Comparison of ENCODE assay signal across 32 cellular contexts in genomic region chr16:249431-249830, GRCh38. TPM values are rescaled to one million over a fixed set of nuclear protein-coding genes. Genes with fewer than 3 reads are reported as not detected.
"Had no signal": no experiment of that assay in that cellular context is flagged by ENCODE, and none has a peak within 500 bp of the region (broad histone marks: within the 10 kb centered on the region; RNA-seq: fewer than 3 reads in every experiment).

No MANE protein-coding gene starts in this region.

- FAIRE-seq: RCC 7860 had no signal

- H3K9me3 ChIP-seq: ascending aorta had no signal

- ATAC-seq: activated CD8-positive, alpha-beta T cell treated with anti-CD3 and anti-CD28 coated beads for 36 hours; activated T-cell treated with anti-CD3 and anti-CD28 coated beads, Interleukin-2, amount 50 U/mL, for 72 hours; activated T-helper 17 cell treated with anti-CD3 and anti-CD28 coated beads, Interleukin-2, amount 50 U/mL, for 72 hours; Right ventricle myocardium inferior had no signal

- H2AFZ ChIP-seq: PC-9 had no signal

- DNase-seq: activated CD4-positive, alpha-beta T cell treated with anti-CD3 and anti-CD28 coated beads for 1 hour; activated CD4-positive, alpha-beta T cell treated with anti-CD3 and anti-CD28 coated beads, Interleukin-2, amount 10 ng/mL, durations not matched to agents 24 days and 14 days; activated CD4-positive, alpha-beta T cell treated with anti-CD3 and anti-CD28 coated beads, Interleukin-2, amount 50 U/mL, for 4 hours; activated CD4-positive, CD25-positive, alpha-beta regulatory T cell; activated CD8-positive, alpha-beta T cell treated with anti-CD3 and anti-CD28 coated beads for 36 hours; activated gamma-delta T cell; activated naive CD4-positive, alpha-beta T cell treated with Interleukin-2 at 50 U/mL for 16 hours; activated naive CD8-positive, alpha-beta T cell treated with anti-CD3 and anti-CD28 coated beads, Interleukin-2, amount 10 ng/mL, durations not matched to agents 7 days and 5 days; activated T-cell treated with anti-CD3 and anti-CD28 coated beads, Interleukin-2, amount 50 U/mL, for 1 hour; activated T-cell treated with anti-CD3 and anti-CD28 coated beads, Interleukin-2, amount 50 U/mL, for 72 hours; amygdala; NCI-H1105; NCI-H1417 treated with DMSO at 0.1 percent for 48 hours; NCI-H1930; NCI-H2081 treated with DMSO at 0.1 percent for 48 hours; NCI-H345; NCI-H524 treated with DMSO at 0.1 percent for 48 hours; PC-9; SW 1271; T1000; WERI-Rb-1 had no signal

- H3K4me1 ChIP-seq: ascending aorta had no signal

- H3K4me3 ChIP-seq: ascending aorta, cardiac muscle cell, PC-9 had no signal

- H3K27me3 ChIP-seq: ascending aorta, cardiac muscle cell had no signal

- H3K27ac ChIP-seq: ascending aorta, cardiac muscle cell, RWPE1, WERI-Rb-1 had no signal

RNA-seq across cellular contexts. Expression of gene RGS11, which starts 26.3 kb away (rescaled TPM):
- total RNA-seq: activated CD8-positive, alpha-beta T cell treated with anti-CD3 and anti-CD28 coated beads for 36 hours; activated naive CD8-positive, alpha-beta T cell treated with anti-CD3 and anti-CD28 coated beads, Interleukin-2, amount 10 ng/mL, durations not matched to agents 7 days and 5 days; OCI-LY7; PC-9 had no signal

RNA-seq across cellular contexts. Expression of gene ARHGDIG, which starts 31.0 kb away (rescaled TPM):
- total RNA-seq: activated CD4-positive, alpha-beta T cell treated with anti-CD3 and anti-CD28 coated beads, Interleukin-2, amount 10 ng/mL, durations not matched to agents 24 days and 14 days; activated CD8-positive, alpha-beta memory T cell treated with anti-CD3 and anti-CD28 coated beads for 36 hours; activated CD8-positive, alpha-beta T cell treated with anti-CD3 and anti-CD28 coated beads for 36 hours; activated naive CD8-positive, alpha-beta T cell treated with anti-CD3 and anti-CD28 coated beads, Interleukin-2, amount 10 ng/mL, durations not matched to agents 7 days and 5 days; activated T-helper 17 cell treated with anti-CD3 and anti-CD28 coated beads, Interleukin-2, amount 50 U/mL, for 72 hours; ascending aorta; MCF 10A; OCI-LY7; PC-9; T-helper 1 cell treated with Interleukin-12 subunit alpha and Interleukin-12 subunit beta and Interleukin-4 antibody, amounts not matched to agents 30 ng/mL and 1 ng/mL, for 36 hours; T-helper 2 cell treated with Interferon-gamma antibody and Interleukin-4, amounts not matched to agents 100 ng/mL and 5 ng/mL, for 36 hours had no signal

RNA-seq across cellular contexts. Expression of gene PDIA2, which starts 33.5 kb away (rescaled TPM):
- total RNA-seq: activated CD4-positive, alpha-beta T cell treated with anti-CD3 and anti-CD28 coated beads, Interleukin-2, amount 10 ng/mL, durations not matched to agents 24 days and 14 days; activated CD8-positive, alpha-beta memory T cell treated with anti-CD3 and anti-CD28 coated beads for 36 hours; activated CD8-positive, alpha-beta T cell treated with anti-CD3 and anti-CD28 coated beads for 36 hours; activated T-helper 17 cell treated with anti-CD3 and anti-CD28 coated beads, Interleukin-2, amount 50 U/mL, for 72 hours; ascending aorta; MCF 10A; OCI-LY7; PC-9; T-helper 1 cell treated with Interleukin-12 subunit alpha and Interleukin-12 subunit beta and Interleukin-4 antibody, amounts not matched to agents 30 ng/mL and 1 ng/mL, for 36 hours; T-helper 2 cell treated with Interferon-gamma antibody and Interleukin-4, amounts not matched to agents 100 ng/mL and 5 ng/mL, for 36 hours had no signal
